Comparison of ENCODE assay signal across 8 cellular contexts in the genomic region with DNA sequence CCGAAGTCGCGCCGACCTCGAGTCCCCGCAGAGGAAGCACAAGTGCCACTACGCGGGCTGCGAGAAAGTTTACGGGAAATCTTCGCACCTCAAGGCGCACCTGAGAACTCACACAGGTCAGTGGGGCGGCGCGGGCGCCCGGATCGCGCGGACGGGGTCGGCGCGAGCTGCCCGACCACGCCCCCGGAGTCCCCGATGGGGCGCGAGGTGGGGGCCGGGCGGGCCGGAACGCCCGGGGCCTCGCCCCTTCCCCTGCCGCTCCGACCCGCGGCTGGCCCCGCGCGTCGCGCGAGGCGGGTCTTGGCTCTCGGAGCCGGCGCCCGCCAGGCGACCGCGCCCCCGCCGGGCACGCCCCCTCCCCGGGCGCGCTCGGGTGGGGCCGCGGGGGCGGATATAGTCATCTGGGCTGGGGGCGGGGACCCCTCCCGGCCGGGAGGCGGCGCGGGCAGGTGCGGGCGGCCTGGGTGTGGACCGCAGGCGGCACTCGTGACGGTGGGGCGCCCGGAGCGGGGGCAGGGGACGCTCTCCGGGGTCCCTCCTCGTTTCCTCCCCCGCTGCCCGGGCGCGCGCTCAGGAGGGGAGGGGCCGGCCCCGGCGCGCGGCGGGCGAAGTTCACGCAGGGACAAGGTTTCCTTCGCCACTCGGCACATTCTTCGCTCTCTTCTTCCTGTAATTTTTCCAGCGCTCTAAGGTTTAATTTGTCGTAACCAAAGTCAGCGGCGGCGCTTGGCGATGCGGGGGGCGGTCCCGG. TPM values are rescaled to one million over a fixed set of nuclear protein-coding genes. Genes with fewer than 3 reads are reported as not detected.
DNase-seq lines count a peak whose midpoint lies in the region; ATAC-seq lines count a peak whose summit lies in the region.

No MANE protein-coding gene starts in this region.

- in situ Hi-C loops in ACHN (cut with HindIII; ENCODE audit: low pct_ligation_motif_present, low pct_unique_long_range_greater_than_20kb, low sequenced_read_pairs), result no loop called here

- H3K27ac ChIP-seq in esophagus (ENCODE audit: low read depth in 2 of 2, low read length in 1 of 2), result peak overlapping the region; percentile 99

- 0 to 1% methylated on average over 80 to 106 of the region's 107 CpGs for WGBS in esophagus, 2 donors

- peaks cover 9 to 14% of the 10 kb centered on the region in 2 donors for H3K4me1 ChIP-seq in esophagus (ENCODE audit: control insufficient read depth in 2 of 2, insufficient read depth in 2 of 2, low read length in 1 of 2)

- peak overlapping the region; percentile 76 to 97 (median 95) for H3K4me3 Mint-ChIP-seq in naive B cell
- H3K4me3 Mint-ChIP-seq in stimulated activated naive CD8-positive, alpha-beta T cell treated with anti-CD3 and anti-CD28 coated beads, Interleukin-15, Interleukin-2, amounts not matched to agents 100 ng/mL and 50 ng/mL, for 24 hours, result peak overlapping the region; percentile 96

- peak overlapping the region; percentile 80 to 100 (median 99) for H3K27ac Mint-ChIP-seq in naive B cell
- H3K27ac Mint-ChIP-seq in stimulated activated naive CD8-positive, alpha-beta T cell treated with anti-CD3 and anti-CD28 coated beads, Interleukin-15, Interleukin-2, amounts not matched to agents 100 ng/mL and 50 ng/mL, for 24 hours, result peak overlapping the region; percentile 49

- H3K9me3 ChIP-seq in esophagus (ENCODE audit: control insufficient read depth in 2 of 2, insufficient read depth in 1 of 2, low read depth in 1 of 2, low read length in 1 of 2), result no peaks in the 10 kb centered on the region

- H3K4me3 ChIP-seq in esophagus (ENCODE audit: low read depth in 1 of 2, low read length in 2 of 2), result peak overlapping the region; percentile 78 to 84

- peaks cover 63 to 70% (median 70%) of the 10 kb centered on the region in 3 donors for H3K4me1 Mint-ChIP-seq in naive B cell
- H3K4me1 Mint-ChIP-seq in stimulated activated naive CD8-positive, alpha-beta T cell treated with anti-CD3 and anti-CD28 coated beads, Interleukin-15, Interleukin-2, amounts not matched to agents 100 ng/mL and 50 ng/mL, for 24 hours (ENCODE audit: low read depth), result peaks cover 67% of the 10 kb centered on the region

- peak; percentile 57 for DNase-seq in ACHN
- peak; percentile 26 for DNase-seq in NCI-H460 (ENCODE audit: extremely low read depth, low read depth)
- peak; percentile 56 for DNase-seq in activated T-cell treated with anti-CD3 and anti-CD28 coated beads for 48 hours (ENCODE audit: low read depth)
- peak; percentile 92 for DNase-seq in naive B cell

- H3K27me3 ChIP-seq in esophagus (ENCODE audit: control insufficient read depth in 1 of 2, insufficient read depth in 2 of 2, low read length in 2 of 2), result no peaks in the 10 kb centered on the region

- peak; percentile 17 for ATAC-seq in GM19035 (IDR thresholded peaks at IDR 0.05; ENCODE audit: unreplicated experiment)
- peak; percentile 9 to 19 for ATAC-seq in naive B cell (ENCODE audit: low read depth in 2 of 2)
- ATAC-seq in HG03097 (IDR thresholded peaks at IDR 0.05; ENCODE audit: low FRiP score, unreplicated experiment), result no peak

- H3K9me3 Mint-ChIP-seq in naive B cell, result no peaks in the 10 kb centered on the region
- no peaks in the 10 kb centered on the region for H3K9me3 Mint-ChIP-seq in stimulated activated naive CD8-positive, alpha-beta T cell treated with anti-CD3 and anti-CD28 coated beads, Interleukin-15, Interleukin-2, amounts not matched to agents 100 ng/mL and 50 ng/mL, for 24 hours

- H3K36me3 ChIP-seq in esophagus (ENCODE audit: control insufficient read depth in 2 of 2, insufficient read depth in 2 of 2, low read length in 1 of 2), result peaks cover 0 to 2% of the 10 kb centered on the region in 2 donors

- H3K27me3 Mint-ChIP-seq in naive B cell, result no peaks in the 10 kb centered on the region
- no peaks in the 10 kb centered on the region for H3K27me3 Mint-ChIP-seq in stimulated activated naive CD8-positive, alpha-beta T cell treated with anti-CD3 and anti-CD28 coated beads, Interleukin-15, Interleukin-2, amounts not matched to agents 100 ng/mL and 50 ng/mL, for 24 hours

- H3K36me3 Mint-ChIP-seq in naive B cell, result no peaks in the 10 kb centered on the region
- peaks cover 15% of the 10 kb centered on the region for H3K36me3 Mint-ChIP-seq in stimulated activated naive CD8-positive, alpha-beta T cell treated with anti-CD3 and anti-CD28 coated beads, Interleukin-15, Interleukin-2, amounts not matched to agents 100 ng/mL and 50 ng/mL, for 24 hours (ENCODE audit: low read depth)

RNA-seq across cellular contexts. Expression of a gene that starts 1.2 kb away (rescaled TPM):
- total RNA-seq in NCI-H460 (2014; rRNA removed; shearing (Covaris generic)), result 71.4 and 75.0 TPM in 2 replicates
- 22.6 and 34.5 TPM in 2 replicates for polyA plus RNA-seq in NCI-H460 (2014; cell fraction: nucleus; rRNA removed)
- 10 to 100 TPM in 1 of 2 donors, 1 to 10 TPM in 1; 9.0 to 20.9 TPM for polyA plus RNA-seq in esophagus
- 10 to 100 TPM; 16.6 to 58.8 (median 40.0) TPM for polyA plus RNA-seq in naive B cell (ENCODE audit: low read depth in 6 of 6)

Comparison
In these comparisons a context has a peak if more than half of its experiments do, and no peak if none do; other contexts are left out.
1. DNase-seq: peak in every context shown above with its lines; median percentile 92 in naive B cell; 57 in ACHN; 56 in activated T-cell treated with anti-CD3 and anti-CD28 coated beads for 48 hours; 26 in NCI-H460.